8 cellular contexts compared by ENCODE assay signal in the genomic region with DNA sequence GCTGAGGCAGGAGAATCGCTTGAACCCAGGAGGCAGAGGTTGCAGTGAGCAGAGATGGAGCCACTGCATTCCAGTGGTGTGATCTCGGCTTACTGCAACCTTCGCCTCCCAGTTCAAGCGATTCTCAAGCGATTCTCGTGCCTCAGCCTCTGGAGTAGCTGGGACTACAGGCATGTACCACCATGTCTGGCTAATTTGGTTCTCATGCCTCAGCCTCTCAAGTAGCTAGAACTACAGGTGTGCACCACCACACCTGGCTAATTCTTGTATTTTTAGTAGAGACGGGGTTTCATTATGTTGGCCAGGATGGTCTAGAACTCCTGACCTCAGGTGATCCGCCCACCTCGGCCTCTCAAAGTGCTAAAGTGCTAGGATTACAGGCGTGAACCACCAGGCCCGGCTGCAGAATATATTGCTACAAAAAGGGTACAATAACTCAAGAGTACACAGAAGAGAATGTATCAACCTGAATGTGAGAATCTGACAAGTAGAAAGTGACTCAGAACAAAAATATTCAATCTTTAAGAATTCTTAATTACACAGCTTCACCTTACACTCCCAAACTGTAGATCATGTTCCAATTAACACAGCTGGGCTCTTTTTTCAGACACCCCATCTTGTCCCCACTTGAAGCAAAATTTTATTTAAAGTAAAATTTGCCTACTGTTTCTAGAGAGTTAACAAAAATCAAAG. TPM values are rescaled to one million over a fixed set of nuclear protein-coding genes. Genes with fewer than 3 reads are reported as not detected.
DNase-seq lines count a peak whose midpoint lies in the region; TF ChIP-seq lines count a peak whose summit lies in the region.
"Not testable (repeated sequence)": the region's sequence is repeated elsewhere in the genome, so short reads cannot be mapped to it uniquely, and the experiment has no call there.

No MANE protein-coding gene starts in this region.

- H3K4me3 ChIP-seq in AG04449 (ENCODE audit: low read depth, low read length) (peak overlapping the region; percentile 70), HAP-1 (peak overlapping the region; percentile 74), ectodermal cell (ENCODE audit: insufficient read depth, low read depth, low read length) (peak overlapping the region; percentile 90), iPS-15b (ENCODE audit: low read depth, low read length) (peak overlapping the region; percentile 97)

- H3K4me1 ChIP-seq in HAP-1: peaks cover 15% of the 10 kb centered on the region
- H3K4me1 ChIP-seq in ectodermal cell (ENCODE audit: control insufficient read depth, insufficient read depth, low read length); iPS-15b (ENCODE audit: control insufficient read depth, insufficient read depth, low read length): not testable (repeated sequence)

- H3K27ac ChIP-seq in RWPE1: peak overlapping the region; percentile 56
- H3K27ac ChIP-seq in ectodermal cell (ENCODE audit: insufficient read depth, low read depth, low read length, poor library complexity, severe bottlenecking): not testable (repeated sequence)

- H3K36me3 ChIP-seq in HAP-1 (replicated peaks); ectodermal cell (ENCODE audit: control insufficient read depth, insufficient read depth, low read length); iPS-15b (ENCODE audit: control insufficient read depth, insufficient read depth, low read length): not testable (repeated sequence)

- not testable (repeated sequence) for H3K9me3 ChIP-seq in HAP-1; ectodermal cell (ENCODE audit: control insufficient read depth, low read length); iPS-15b (ENCODE audit: control insufficient read depth, insufficient read depth, low read length)

- peak overlapping the region; percentile 14 for H3K9ac ChIP-seq in iPS-15b (ENCODE audit: low read depth, low read length)

- TF ChIP-seq CTCF in AG04449 (IDR thresholded peaks at IDR 0.05; ENCODE audit: insufficient read depth, low read length, missing control alignments); RWPE1 (conservative IDR thresholded peaks at IDR 0.05; ENCODE audit: low read depth); nephron (IDR thresholded peaks at IDR 0.05; ENCODE audit: unreplicated experiment in 3 of 3): not testable (repeated sequence)

- H3K27ac Mint-ChIP-seq in activated naive CD4-positive, alpha-beta T cell treated with anti-CD3 and anti-CD28 coated beads, Interleukin-2, amount 50 U/mL, for 24 hours: not testable (repeated sequence)
- H3K27ac Mint-ChIP-seq in nephron: peak overlapping the region; percentile 100
- peak overlapping the region; percentile 99 for H3K27ac Mint-ChIP-seq in stimulated activated naive CD8-positive, alpha-beta T cell treated with anti-CD3 and anti-CD28 coated beads, Interleukin-15, Interleukin-2, amounts not matched to agents 100 ng/mL and 50 ng/mL, for 24 hours

- not testable (repeated sequence) for H3K36me3 Mint-ChIP-seq in activated naive CD4-positive, alpha-beta T cell treated with anti-CD3 and anti-CD28 coated beads, Interleukin-2, amount 50 U/mL, for 24 hours; stimulated activated naive CD8-positive, alpha-beta T cell treated with anti-CD3 and anti-CD28 coated beads, Interleukin-15, Interleukin-2, amounts not matched to agents 100 ng/mL and 50 ng/mL, for 24 hours (ENCODE audit: low read depth)
- peaks cover 14% of the 10 kb centered on the region for H3K36me3 Mint-ChIP-seq in nephron (ENCODE audit: low read depth)

- not testable (repeated sequence) for H3K27me3 ChIP-seq in HAP-1 (ENCODE audit: low read depth); ectodermal cell (ENCODE audit: control insufficient read depth, insufficient read depth, low read length, poor library complexity, severe bottlenecking); iPS-15b (ENCODE audit: control insufficient read depth, insufficient read depth, low read length)

- H3K27me3 Mint-ChIP-seq in activated naive CD4-positive, alpha-beta T cell treated with anti-CD3 and anti-CD28 coated beads, Interleukin-2, amount 50 U/mL, for 24 hours; nephron (ENCODE audit: low read depth); stimulated activated naive CD8-positive, alpha-beta T cell treated with anti-CD3 and anti-CD28 coated beads, Interleukin-15, Interleukin-2, amounts not matched to agents 100 ng/mL and 50 ng/mL, for 24 hours: not testable (repeated sequence)

- POLR2A ChIA-PET in AG04449 (lab: Yijun Ruan, JAX) (interaction anchor here (0.6 to 1.3 kb wide), 2 partner anchors 8 to 91 kb away, joined by 3 to 4 read pairs; partner anchors contain the start of gene HSPA4), RWPE1 (lab: Yijun Ruan, JAX; ENCODE audit: low non-redundant PET) (interaction anchor here (4.0 kb wide), 1 partner anchor 91 kb away, joined by 21 read pairs; the partner anchor contains the start of gene HSPA4)

- in situ Hi-C loops in HAP-1 (cut with MboI; ENCODE audit: low sequenced_read_pairs): not testable (repeated sequence)

- 93 to 94% methylated on average over 11 of the region's 11 CpGs for WGBS in ectodermal cell, 2 experiments

- DNase-seq in AG04449 (ENCODE audit: low read depth, low spot score); HAP-1 (ENCODE audit: low spot score in 2 of 2): not testable (repeated sequence)
- DNase-seq in RWPE1 (ENCODE audit: low spot score): peak; percentile 56

- peak overlapping the region; percentile 98 for H3K4me3 Mint-ChIP-seq in activated naive CD4-positive, alpha-beta T cell treated with anti-CD3 and anti-CD28 coated beads, Interleukin-2, amount 50 U/mL, for 24 hours
- peak overlapping the region; percentile 97 to 100 (median 100) for H3K4me3 Mint-ChIP-seq in nephron
- H3K4me3 Mint-ChIP-seq in stimulated activated naive CD8-positive, alpha-beta T cell treated with anti-CD3 and anti-CD28 coated beads, Interleukin-15, Interleukin-2, amounts not matched to agents 100 ng/mL and 50 ng/mL, for 24 hours: peak overlapping the region; percentile 97

- H3K9me3 Mint-ChIP-seq in activated naive CD4-positive, alpha-beta T cell treated with anti-CD3 and anti-CD28 coated beads, Interleukin-2, amount 50 U/mL, for 24 hours; nephron; stimulated activated naive CD8-positive, alpha-beta T cell treated with anti-CD3 and anti-CD28 coated beads, Interleukin-15, Interleukin-2, amounts not matched to agents 100 ng/mL and 50 ng/mL, for 24 hours: not testable (repeated sequence)

- CTCF ChIA-PET in AG04449 (lab: Yijun Ruan, JAX): not testable (repeated sequence)
- CTCF ChIA-PET in RWPE1 (lab: Yijun Ruan, JAX): interaction anchor here (0.6 kb wide), 1 partner anchor 63 kb away, joined by 5 read pairs; no protein-coding TSS in a partner anchor

- peaks cover 54% of the 10 kb centered on the region for H3K4me1 Mint-ChIP-seq in activated naive CD4-positive, alpha-beta T cell treated with anti-CD3 and anti-CD28 coated beads, Interleukin-2, amount 50 U/mL, for 24 hours
- peaks cover 18% of the 10 kb centered on the region for H3K4me1 Mint-ChIP-seq in nephron
- peaks cover 35% of the 10 kb centered on the region for H3K4me1 Mint-ChIP-seq in stimulated activated naive CD8-positive, alpha-beta T cell treated with anti-CD3 and anti-CD28 coated beads, Interleukin-15, Interleukin-2, amounts not matched to agents 100 ng/mL and 50 ng/mL, for 24 hours (ENCODE audit: low read depth)

RNA-seq across cellular contexts. Expression of gene AFF4, which starts 2.2 kb away (rescaled TPM):
- 64.6 TPM for polyA plus RNA-seq in ectodermal cell (2013, experiment 1 of 4)
- polyA plus RNA-seq in ectodermal cell (2013, experiment 2 of 4): 68.0 TPM
- polyA plus RNA-seq in ectodermal cell (2013, experiment 3 of 4): 40.9 TPM
- polyA plus RNA-seq in ectodermal cell (2013, experiment 4 of 4): 53.7 TPM
